Comparison of ENCODE assay signal across 11 cellular contexts in the genomic region with DNA sequence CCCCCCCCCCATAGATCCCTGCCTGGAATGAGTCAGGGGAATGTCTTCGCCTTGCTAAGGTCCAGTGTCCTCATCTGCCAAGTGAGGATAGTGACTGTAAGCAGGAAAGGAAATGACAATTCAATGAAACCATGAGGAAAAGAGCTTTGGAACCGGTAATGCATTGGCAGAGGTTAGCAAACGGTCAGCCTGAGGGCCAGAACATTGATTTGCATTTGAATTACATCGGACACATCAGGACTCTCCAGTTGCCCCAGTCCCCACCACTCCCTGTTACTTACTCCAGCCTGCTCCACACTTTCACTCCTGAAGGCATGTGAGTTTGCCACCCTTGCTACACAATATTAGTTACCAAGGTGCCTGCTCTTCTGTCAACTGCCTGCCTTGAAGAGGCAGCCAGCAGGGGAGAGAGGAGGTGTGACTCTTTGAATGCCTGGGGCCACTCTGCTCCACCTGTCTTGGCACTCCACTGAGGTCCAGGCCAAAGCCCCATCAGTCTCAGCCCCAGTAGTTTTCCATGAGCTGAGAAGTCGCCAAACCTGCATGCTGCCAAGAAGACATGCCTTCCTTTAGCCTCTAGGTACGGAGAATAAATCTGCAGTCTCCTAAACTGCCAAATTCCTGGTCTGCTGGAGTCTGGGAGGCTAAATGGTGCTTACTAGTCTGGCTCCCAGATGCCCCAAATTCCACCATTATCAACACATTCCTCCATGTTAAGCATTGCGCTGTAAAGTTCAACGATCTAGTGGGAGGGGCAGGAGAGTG.
DNase-seq lines count a peak whose midpoint lies in the region; ATAC-seq and TF ChIP-seq lines count a peak whose summit lies in the region.
"Had no signal": no experiment of that assay in that cellular context is flagged by ENCODE, and none has a peak within 500 bp of the region (broad histone marks: within the 10 kb centered on the region; RNA-seq: fewer than 3 reads in every experiment).

No MANE protein-coding gene starts in this region.

- 37% methylated on average over 8 of the region's 8 CpGs for WGBS in prostate gland

- H3F3A ChIP-seq in PC-9 (ENCODE audit: insufficient read depth, low read depth), result peaks cover 26% of the 10 kb centered on the region

- peaks cover 39% of the 10 kb centered on the region for H3K4me1 ChIP-seq in PC-9 (replicated peaks; ENCODE audit: insufficient read depth)
- no peaks in the 10 kb centered on the region for H3K4me1 ChIP-seq in prostate gland (replicated peaks)

- H3K9me3 Mint-ChIP-seq in osteocyte (ENCODE audit: unreplicated experiment), result peaks cover 3% of the 10 kb centered on the region

- H3K9me2 ChIP-seq in PC-9 (ENCODE audit: insufficient read depth), result no peaks in the 10 kb centered on the region

- 0 out of 2 replicates have a peak overlapping the region, but pooled peaks have one; percentile 6 for H2AFZ ChIP-seq in PC-9

- H3K4me1 Mint-ChIP-seq in osteocyte (ENCODE audit: unreplicated experiment), result no peaks in the 10 kb centered on the region

- POLR2A ChIA-PET in PC-9 (lab: Charles Lee; ENCODE audit: unreplicated experiment), result interaction anchor here (0.6 kb wide), 1 partner anchor 21 kb away, joined by 8 read pairs; no protein-coding TSS in a partner anchor

- H3K27me3 Mint-ChIP-seq in osteocyte (ENCODE audit: unreplicated experiment), result peaks cover 69% of the 10 kb centered on the region

- no peaks in the 10 kb centered on the region for H3K36me3 ChIP-seq in PC-9 (ENCODE audit: low read depth)
- no peaks in the 10 kb centered on the region for H3K36me3 ChIP-seq in prostate gland
- H3K36me3 ChIP-seq: spleen had no signal

- H3K4me3 Mint-ChIP-seq in osteocyte (ENCODE audit: unreplicated experiment), result no peak overlapping the region

- H3K79me2 ChIP-seq in PC-9 (ENCODE audit: low read depth), result no peaks in the 10 kb centered on the region

- no peaks in the 10 kb centered on the region for H3K27me3 ChIP-seq in PC-9 (ENCODE audit: insufficient read depth, low read depth)
- no peaks in the 10 kb centered on the region for H3K27me3 ChIP-seq in prostate gland (replicated peaks; ENCODE audit: insufficient read depth)
- H3K27me3 ChIP-seq: spleen had no signal

- H3K9me3 ChIP-seq in PC-9 (ENCODE audit: insufficient read depth, low read depth), result no peaks in the 10 kb centered on the region
- H3K9me3 ChIP-seq in prostate gland, result no peaks in the 10 kb centered on the region
- H3K9me3 ChIP-seq: spleen had no signal

- TF ChIP-seq POLR2A in prostate gland (IDR thresholded peaks at IDR 0.05), result no peak

- H3K36me3 Mint-ChIP-seq in osteocyte (ENCODE audit: unreplicated experiment), result no peaks in the 10 kb centered on the region

- TF ChIP-seq CTCF in PC-9 (conservative IDR thresholded peaks at IDR 0.05), result no peak
- TF ChIP-seq CTCF in prostate gland (IDR thresholded peaks at IDR 0.05), result no peak
- TF ChIP-seq CTCF in osteocyte (IDR thresholded peaks at IDR 0.05), result no peak

- peak; percentile 63 for ATAC-seq in esophagus mucosa

- no peaks in the 10 kb centered on the region for H4K20me1 ChIP-seq in PC-9 (ENCODE audit: insufficient read depth)

- H3K4me2 ChIP-seq in PC-9, result peak overlapping the region; percentile 61

- intact Hi-C loops in PC-9 (cut with micrococcal nuclease; ENCODE audit: unreplicated experiment) (loop anchor here (1.0 to 2.0 kb wide), 5 partner anchors 18 to 219 kb away; no protein-coding TSS in a partner anchor), prostate gland (cut with DNase I) (no loop called here)

- H3K4me3 ChIP-seq in PC-9 (no peak overlapping the region), prostate gland (no peak overlapping the region)
- H3K4me3 ChIP-seq: dorsolateral prefrontal cortex, spleen had no signal

- CTCF ChIA-PET in PC-9 (lab: Charles Lee), result no interaction called here

- H3K27ac ChIP-seq in PC-9, result peak overlapping the region; percentile 61
- H3K27ac ChIP-seq in prostate gland, result no peak overlapping the region
- H3K27ac ChIP-seq: dorsolateral prefrontal cortex, spleen had no signal

- no TSS peak for BruUV-seq in PC-9 (replicated peaks; lab: Mats Ljungman, UMichigan)

- DNase-seq in GM03348 (ENCODE audit: low spot score), result peak; percentile 77
- DNase-seq in PC-9, result peak; percentile 86 to 90
- DNase-seq in prostate gland (ENCODE audit: low spot score), result peak; percentile 77
- no peak for DNase-seq in activated CD8-positive, alpha-beta memory T cell treated with anti-CD3 and anti-CD28 coated beads for 24 hours
- DNase-seq in Kasumi-1 (lab: John Stamatoyannopoulos, UW), result no peak
- DNase-seq in osteocyte (ENCODE audit: extremely low spot score, unreplicated experiment), result no peak
- no peak for DNase-seq in stimulated activated CD4-positive, alpha-beta T cell treated with anti-CD3 and anti-CD28 coated beads, Interleukin-2, amount 100 ng/mL, for 24 hours
- DNase-seq: NCI-H524, spleen had no signal

- no peak overlapping the region for H3K27ac Mint-ChIP-seq in osteocyte (ENCODE audit: unreplicated experiment)

Comparison
In these comparisons a context has a peak if more than half of its experiments do, and no peak if none do; other contexts are left out.
1. DNase-seq: peak in GM03348 (single experiment), PC-9 (2 of 2) and prostate gland (single experiment); none in activated CD8-positive, alpha-beta memory T cell treated with anti-CD3 and anti-CD28 coated beads for 24 hours (single experiment), Kasumi-1 (0 of 2), osteocyte (single experiment) and stimulated activated CD4-positive, alpha-beta T cell treated with anti-CD3 and anti-CD28 coated beads, Interleukin-2, amount 100 ng/mL, for 24 hours (0 of 2).